Comparison of ENCODE assay signal across 8 cellular contexts in genomic region chr3:168884353-168884903, GRCh38.
DNase-seq lines count a peak whose midpoint lies in the region; ATAC-seq, FAIRE-seq and TF ChIP-seq lines count a peak whose summit lies in the region.

No MANE protein-coding gene starts in this region.

- no peaks in the 10 kb centered on the region for H3K36me3 Mint-ChIP-seq in activated naive CD4-positive, alpha-beta T cell treated with anti-CD3 and anti-CD28 coated beads, Interleukin-2, amount 50 U/mL, for 72 hours

- intact Hi-C loops in mucosa of descending colon (cut with DNase I, micrococcal nuclease): no loop called here

- no peaks in the 10 kb centered on the region for H3K4me1 ChIP-seq in mucosa of descending colon (ENCODE audit: low read depth)

- ATAC-seq in mucosa of descending colon (peak; percentile 77), HG02642 (IDR thresholded peaks at IDR 0.05; ENCODE audit: poor library complexity, unreplicated experiment) (no peak), GM21390 (IDR thresholded peaks at IDR 0.05; ENCODE audit: unreplicated experiment) (no peak)
- ATAC-seq in activated naive CD4-positive, alpha-beta T cell treated with anti-CD3 and anti-CD28 coated beads, Interleukin-2, amount 50 U/mL, for 72 hours: no peak

- no peaks in the 10 kb centered on the region for H3K27me3 ChIP-seq in MG63
- no peaks in the 10 kb centered on the region for H3K27me3 ChIP-seq in bronchial epithelial cell (ENCODE audit: control insufficient read depth, insufficient read depth, low read length)

- H3K36me3 ChIP-seq in MG63: no peaks in the 10 kb centered on the region
- no peaks in the 10 kb centered on the region for H3K36me3 ChIP-seq in bronchial epithelial cell (ENCODE audit: control insufficient read depth, insufficient read depth, low read length)
- H3K36me3 ChIP-seq in mucosa of descending colon (ENCODE audit: low read depth): no peaks in the 10 kb centered on the region

- H3K9me3 ChIP-seq in MG63: no peaks in the 10 kb centered on the region
- H3K9me3 ChIP-seq in mucosa of descending colon: no peaks in the 10 kb centered on the region

- no peak overlapping the region for H3K27ac Mint-ChIP-seq in activated naive CD4-positive, alpha-beta T cell treated with anti-CD3 and anti-CD28 coated beads, Interleukin-2, amount 50 U/mL, for 72 hours

- DNase-seq in DMS 273 (lab: John Stamatoyannopoulos, UW; ENCODE audit: unreplicated experiment) (peak; percentile 87), MG63 (peak; percentile 66), bronchial epithelial cell (ENCODE audit: low read depth) (peak; percentile 90), mucosa of descending colon (peak in 1 of 3 donors; percentile 67), middle frontal gyrus (ENCODE audit: extremely low spot score, low spot score) (no peak)
- DNase-seq in activated naive CD4-positive, alpha-beta T cell treated with anti-CD3 and anti-CD28 coated beads, Interleukin-2, amount 50 U/mL, for 72 hours (ENCODE audit: low spot score in 2 of 2): no peak

- no peak for FAIRE-seq in bronchial epithelial cell (lab: Jason Lieb, UNC)

- TF ChIP-seq CTCF in bronchial epithelial cell (IDR thresholded peaks at IDR 0.05; ENCODE audit: insufficient read depth, low read length, severe bottlenecking): no peak
- TF ChIP-seq CTCF in mucosa of descending colon (IDR thresholded peaks at IDR 0.05): no peak

- no peak overlapping the region for H3K4me3 ChIP-seq in MG63
- H3K4me3 ChIP-seq in bronchial epithelial cell (ENCODE audit: low read depth, low read length): no peak overlapping the region
- no peak overlapping the region for H3K4me3 ChIP-seq in mucosa of descending colon

- no peaks in the 10 kb centered on the region for H3K9me3 Mint-ChIP-seq in activated naive CD4-positive, alpha-beta T cell treated with anti-CD3 and anti-CD28 coated beads, Interleukin-2, amount 50 U/mL, for 72 hours

Comparison
In these comparisons a context has a peak if more than half of its experiments do, and no peak if none do; other contexts are left out.
1. DNase-seq: peak in DMS 273 (single experiment), MG63 (single experiment) and bronchial epithelial cell (single experiment); none in middle frontal gyrus (single experiment) and activated naive CD4-positive, alpha-beta T cell treated with anti-CD3 and anti-CD28 coated beads, Interleukin-2, amount 50 U/mL, for 72 hours (0 of 2).